In genomic region chr15:88918738-88919137, GRCh38 we compare ENCODE assay signal across 8 cellular contexts. TPM values are rescaled to one million over a fixed set of nuclear protein-coding genes. Genes with fewer than 3 reads are reported as not detected.
DNase-seq lines count a peak whose midpoint lies in the region; ATAC-seq and TF ChIP-seq lines count a peak whose summit lies in the region.

No MANE protein-coding gene starts in this region.

- DNase-seq in CD1c-positive myeloid dendritic cell (ENCODE audit: extremely low spot score), result peak; percentile 78
- DNase-seq in NOMO-1 (lab: John Stamatoyannopoulos, UW; ENCODE audit: unreplicated experiment in 2 of 2), result peak; percentile 60 to 91
- DNase-seq in stimulated activated CD4-positive, alpha-beta T cell treated with anti-CD3 and anti-CD28 coated beads, Interleukin-1b, Interleukin-23, amount 100 ng/mL, for 48 hours, result peak; percentile 69
- no peak for DNase-seq in glutamatergic neuron
- no peak for DNase-seq in cortex of kidney (lab: John Stamatoyannopoulos, UW)
- DNase-seq in posterior vena cava (ENCODE audit: low spot score), result no peak

- peak; percentile 50 for ATAC-seq in GM21723 (IDR thresholded peaks at IDR 0.05; ENCODE audit: unreplicated experiment)

- H3K27ac Mint-ChIP-seq in dendritic cell treated with granulocyte-macrophage colony-stimulating factor and Interleukin-4, amounts not matched to agents 40 ng/mL and 50 ng/mL, for 4 days, result peak overlapping the region; percentile 16
- no peak overlapping the region for H3K27ac Mint-ChIP-seq in glutamatergic neuron (ENCODE audit: unreplicated experiment)

- H3K36me3 Mint-ChIP-seq in dendritic cell treated with granulocyte-macrophage colony-stimulating factor and Interleukin-4, amounts not matched to agents 40 ng/mL and 50 ng/mL, for 4 days (ENCODE audit: low read depth), result no peaks in the 10 kb centered on the region
- H3K36me3 Mint-ChIP-seq in glutamatergic neuron (ENCODE audit: unreplicated experiment), result no peaks in the 10 kb centered on the region

- intact Hi-C loops in dendritic cell treated with granulocyte-macrophage colony-stimulating factor and Interleukin-4, amounts not matched to agents 40 ng/mL and 50 ng/mL, for 4 days (cut with micrococcal nuclease), result no loop called here
- intact Hi-C loops in posterior vena cava (cut with DNase I), result no loop called here

- no peaks in the 10 kb centered on the region for H3K9me3 Mint-ChIP-seq in dendritic cell treated with granulocyte-macrophage colony-stimulating factor and Interleukin-4, amounts not matched to agents 40 ng/mL and 50 ng/mL, for 4 days
- no peaks in the 10 kb centered on the region for H3K9me3 Mint-ChIP-seq in glutamatergic neuron (ENCODE audit: unreplicated experiment)

- H3K4me1 Mint-ChIP-seq in dendritic cell treated with granulocyte-macrophage colony-stimulating factor and Interleukin-4, amounts not matched to agents 40 ng/mL and 50 ng/mL, for 4 days (ENCODE audit: low read depth), result peaks cover 22% of the 10 kb centered on the region
- no peaks in the 10 kb centered on the region for H3K4me1 Mint-ChIP-seq in glutamatergic neuron (ENCODE audit: low read depth, unreplicated experiment)

- peaks cover 4% of the 10 kb centered on the region for H3K27me3 Mint-ChIP-seq in dendritic cell treated with granulocyte-macrophage colony-stimulating factor and Interleukin-4, amounts not matched to agents 40 ng/mL and 50 ng/mL, for 4 days
- peaks cover 2% of the 10 kb centered on the region for H3K27me3 Mint-ChIP-seq in glutamatergic neuron (ENCODE audit: unreplicated experiment)

- H3K4me3 Mint-ChIP-seq in dendritic cell treated with granulocyte-macrophage colony-stimulating factor and Interleukin-4, amounts not matched to agents 40 ng/mL and 50 ng/mL, for 4 days, result no peak overlapping the region
- H3K4me3 Mint-ChIP-seq in glutamatergic neuron (ENCODE audit: unreplicated experiment), result no peak overlapping the region

- TF ChIP-seq CTCF in glutamatergic neuron (IDR thresholded peaks at IDR 0.05; ENCODE audit: partially characterized antibody, unreplicated experiment), result no peak

RNA-seq across cellular contexts. Expression of gene MFGE8, which starts 5.6 kb away (rescaled TPM):
- total RNA-seq in glutamatergic neuron (ENCODE audit: unreplicated experiment) (19.9 TPM), posterior vena cava (1,000 to 10,000 TPM in 1 of 2 donors, 100 to 1,000 TPM in 1; 829 to 1,044 TPM)

RNA-seq across cellular contexts. Expression of gene HAPLN3, which starts 23.4 kb away (rescaled TPM):
- total RNA-seq in glutamatergic neuron (ENCODE audit: unreplicated experiment) (0.27 TPM), posterior vena cava (10 to 100 TPM; 25.4 to 27.9 TPM)

Comparison
In these comparisons a context has a peak if more than half of its experiments do, and no peak if none do; other contexts are left out.
1. DNase-seq: peak in CD1c-positive myeloid dendritic cell (single experiment), NOMO-1 (2 of 2) and stimulated activated CD4-positive, alpha-beta T cell treated with anti-CD3 and anti-CD28 coated beads, Interleukin-1b, Interleukin-23, amount 100 ng/mL, for 48 hours (single experiment); none in glutamatergic neuron (single experiment), cortex of kidney (single experiment) and posterior vena cava (single experiment).
2. RNA of gene MFGE8, which starts 5.6 kb away (total RNA-seq): 829 to 1,044 TPM in posterior vena cava; 19.9 TPM in glutamatergic neuron (single experiment); every median in the first group is over 10 times any median in the second.
3. RNA of gene HAPLN3, which starts 23.4 kb away (total RNA-seq): 25.4 to 27.9 TPM in posterior vena cava; 0.27 TPM in glutamatergic neuron (single experiment); every median in the first group is over 10 times any median in the second.